ENCODE assay signal across 8 cellular contexts in genomic region chr6:154247119-154247814, GRCh38.
DNase-seq lines count a peak whose midpoint lies in the region; ATAC-seq and TF ChIP-seq lines count a peak whose summit lies in the region.

No MANE protein-coding gene starts in this region.

- TF ChIP-seq POLR2A in esophagus muscularis mucosa (IDR thresholded peaks at IDR 0.05; ENCODE audit: low read depth), result no peak

- H3K4me1 ChIP-seq in esophagus muscularis mucosa, result peaks cover 0 to 3% (median 0%) of the 10 kb centered on the region in 4 donors

- H3K4me3 Mint-ChIP-seq in stimulated activated naive CD8-positive, alpha-beta T cell treated with anti-CD3 and anti-CD28 coated beads, Interleukin-15, amount 100 ng/mL, for 72 hours, result peak overlapping the region; percentile 96

- peak overlapping the region in 3 of 4 donors; percentile 5 to 22 (median 16) for H3K4me3 ChIP-seq in esophagus muscularis mucosa

- no peaks in the 10 kb centered on the region for H3K9me3 ChIP-seq in esophagus muscularis mucosa

- peak; percentile 29 for ATAC-seq in HG03060 (IDR thresholded peaks at IDR 0.05; ENCODE audit: low read depth, unreplicated experiment)
- ATAC-seq in stimulated activated naive CD8-positive, alpha-beta T cell treated with anti-CD3 and anti-CD28 coated beads, Interleukin-15, amount 100 ng/mL, for 72 hours, result peak; percentile 67
- no peak for ATAC-seq in omental fat pad (ENCODE audit: low FRiP score)

- DNase-seq in activated naive CD4-positive, alpha-beta T cell treated with Interleukin-2 at 50 U/mL for 16 hours, result peak; percentile 45
- DNase-seq in activated naive CD4-positive, alpha-beta T cell (lab: John Stamatoyannopoulos, UW), result no peak
- DNase-seq in OCI-M1 (lab: John Stamatoyannopoulos, UW) (peak; percentile 53), esophagus muscularis mucosa (ENCODE audit: extremely low spot score) (no peak), omental fat pad (ENCODE audit: low spot score) (no peak), RPMI8226 (no peak)
- DNase-seq in stimulated activated naive CD8-positive, alpha-beta T cell treated with anti-CD3 and anti-CD28 coated beads, Interleukin-15, amount 100 ng/mL, for 72 hours, result no peak

- intact Hi-C loops in esophagus muscularis mucosa (cut with DNase I), result no loop called here

- H3K27ac ChIP-seq in esophagus muscularis mucosa (replicated peaks in 1 of 4), result no peak overlapping the region

- H3K4me1 Mint-ChIP-seq in stimulated activated naive CD8-positive, alpha-beta T cell treated with anti-CD3 and anti-CD28 coated beads, Interleukin-15, amount 100 ng/mL, for 72 hours, result peaks cover 71% of the 10 kb centered on the region

- TF ChIP-seq EP300 in esophagus muscularis mucosa (IDR thresholded peaks at IDR 0.05), result no peak

- H3K36me3 ChIP-seq in esophagus muscularis mucosa, result no peaks in the 10 kb centered on the region

- WGBS in esophagus muscularis mucosa, result 52% methylated on average over 12 of the region's 12 CpGs

- peak overlapping the region; percentile 95 to 97 for H3K27ac Mint-ChIP-seq in stimulated activated naive CD8-positive, alpha-beta T cell treated with anti-CD3 and anti-CD28 coated beads, Interleukin-15, amount 100 ng/mL, for 72 hours

- no peaks in the 10 kb centered on the region for H3K27me3 ChIP-seq in esophagus muscularis mucosa

- TF ChIP-seq CTCF in esophagus muscularis mucosa (IDR thresholded peaks at IDR 0.05) (no peak), omental fat pad (IDR thresholded peaks at IDR 0.05) (no peak)

- peaks cover 10% of the 10 kb centered on the region in 2 donors for H3K9me3 Mint-ChIP-seq in stimulated activated naive CD8-positive, alpha-beta T cell treated with anti-CD3 and anti-CD28 coated beads, Interleukin-15, amount 100 ng/mL, for 72 hours

- no peaks in the 10 kb centered on the region for H3K27me3 Mint-ChIP-seq in stimulated activated naive CD8-positive, alpha-beta T cell treated with anti-CD3 and anti-CD28 coated beads, Interleukin-15, amount 100 ng/mL, for 72 hours

Comparison
In these comparisons a context has a peak if more than half of its experiments do, and no peak if none do; other contexts are left out.
1. DNase-seq: peak in activated naive CD4-positive, alpha-beta T cell treated with Interleukin-2 at 50 U/mL for 16 hours (single experiment) and OCI-M1 (single experiment); none in activated naive CD4-positive, alpha-beta T cell (0 of 4), esophagus muscularis mucosa (single experiment), stimulated activated naive CD8-positive, alpha-beta T cell treated with anti-CD3 and anti-CD28 coated beads, Interleukin-15, amount 100 ng/mL, for 72 hours (0 of 2), omental fat pad (single experiment) and RPMI8226 (single experiment).